ENCODE assay signal across 8 cellular contexts in genomic region chr12:15856097-15856982, GRCh38. TPM values are rescaled to one million over a fixed set of nuclear protein-coding genes. Genes with fewer than 3 reads are reported as not detected.
DNase-seq lines count a peak whose midpoint lies in the region; ATAC-seq and TF ChIP-seq lines count a peak whose summit lies in the region.

No MANE protein-coding gene starts in this region.

- peaks cover 21% of the 10 kb centered on the region for H3K27me3 Mint-ChIP-seq in T-helper 2 cell treated with Interferon-gamma antibody and Interleukin-4, amounts not matched to agents 5 μg/mL and 100 μg/mL, for 36 hours (ENCODE audit: low read depth)

- H3K9me3 ChIP-seq in BE2C (no peaks in the 10 kb centered on the region), mesenchymal stem cell (ENCODE audit: control insufficient read depth, low read length) (no peaks in the 10 kb centered on the region), upper lobe of right lung (no peaks in the 10 kb centered on the region)

- H4K8ac ChIP-seq in mesenchymal stem cell (ENCODE audit: low read length) = no peak overlapping the region

- DNase-seq in BE2C (peak; percentile 36), MV-4-11 (lab: John Stamatoyannopoulos, UW) (peak; percentile 40), mesenchymal stem cell (peak; percentile 78), upper lobe of right lung (no peak), GOT3 (lab: John Stamatoyannopoulos, UW) (no peak)
- DNase-seq in T-helper 2 cell treated with Interferon-gamma antibody and Interleukin-4, amounts not matched to agents 5 μg/mL and 100 μg/mL, for 36 hours (ENCODE audit: low spot score) = peak; percentile 14
- peak; percentile 8 for DNase-seq in effector CD8-positive, alpha-beta T cell (lab: John Stamatoyannopoulos, UW)

- peak overlapping the region in 1 of 2 experiments; percentile 73 for H3K4ac ChIP-seq in mesenchymal stem cell (ENCODE audit: low read depth in 1 of 2, low read length in 2 of 2)

- no peak overlapping the region for H2AFZ ChIP-seq in mesenchymal stem cell (ENCODE audit: low read depth, low read length)

- H2BK15ac ChIP-seq in mesenchymal stem cell (ENCODE audit: low read depth, poor library complexity, severe bottlenecking) = no peak overlapping the region

- no peak overlapping the region for H3K4me3 Mint-ChIP-seq in T-helper 2 cell treated with Interferon-gamma antibody and Interleukin-4, amounts not matched to agents 5 μg/mL and 100 μg/mL, for 36 hours

- H3K79me1 ChIP-seq in mesenchymal stem cell (replicated peaks; ENCODE audit: low read length, poor library complexity, severe bottlenecking) = no peaks in the 10 kb centered on the region

- peak overlapping the region; percentile 41 for H3K27ac ChIP-seq in mesenchymal stem cell (ENCODE audit: low read length, poor library complexity, severe bottlenecking)
- no peak overlapping the region for H3K27ac ChIP-seq in upper lobe of right lung

- peak overlapping the region; percentile 59 to 83 for H2BK12ac ChIP-seq in mesenchymal stem cell (ENCODE audit: low read length in 2 of 2)

- H2BK120ac ChIP-seq in mesenchymal stem cell (ENCODE audit: low read depth, low read length) = no peak overlapping the region

- H3K23ac ChIP-seq in mesenchymal stem cell (ENCODE audit: low read length in 2 of 2) = no peak overlapping the region

- no peaks in the 10 kb centered on the region for H3K27me3 ChIP-seq in BE2C
- no peaks in the 10 kb centered on the region for H3K27me3 ChIP-seq in mesenchymal stem cell (ENCODE audit: control insufficient read depth in 1 of 2, insufficient read depth in 1 of 2, low read length in 2 of 2)
- no peaks in the 10 kb centered on the region for H3K27me3 ChIP-seq in upper lobe of right lung

- H3K4me1 Mint-ChIP-seq in T-helper 2 cell treated with Interferon-gamma antibody and Interleukin-4, amounts not matched to agents 5 μg/mL and 100 μg/mL, for 36 hours (ENCODE audit: low read depth) = no peaks in the 10 kb centered on the region

- WGBS in mesenchymal stem cell = 40% methylated on average over 7 of the region's 8 CpGs

- H3K4me2 ChIP-seq in mesenchymal stem cell (ENCODE audit: low read length, poor library complexity, severe bottlenecking) = no peak overlapping the region

- H2BK5ac ChIP-seq in mesenchymal stem cell (ENCODE audit: low read depth, low read length, poor library complexity, severe bottlenecking) = no peak overlapping the region

- no peaks in the 10 kb centered on the region for H3K36me3 Mint-ChIP-seq in T-helper 2 cell treated with Interferon-gamma antibody and Interleukin-4, amounts not matched to agents 5 μg/mL and 100 μg/mL, for 36 hours (ENCODE audit: low read depth)

- H3K4me3 ChIP-seq in BE2C (ENCODE audit: low read depth, low read length) (no peak overlapping the region), GM12875 (ENCODE audit: low read depth, low read length) (no peak overlapping the region), mesenchymal stem cell (ENCODE audit: insufficient read depth in 1 of 2, low read depth in 1 of 2, low read length in 2 of 2) (no peak overlapping the region), upper lobe of right lung (no peak overlapping the region)

- no peaks in the 10 kb centered on the region for H3K9me3 Mint-ChIP-seq in T-helper 2 cell treated with Interferon-gamma antibody and Interleukin-4, amounts not matched to agents 5 μg/mL and 100 μg/mL, for 36 hours

- H3K4me1 ChIP-seq in BE2C (no peaks in the 10 kb centered on the region), mesenchymal stem cell (ENCODE audit: control insufficient read depth, insufficient read depth, low read depth, low read length) (peaks cover 1% of the 10 kb centered on the region), upper lobe of right lung (no peaks in the 10 kb centered on the region)

- TF ChIP-seq CTCF in BE2C (IDR thresholded peaks at IDR 0.05; ENCODE audit: low read depth, low read length) = peak; percentile 82
- TF ChIP-seq CTCF in GM12875 (IDR thresholded peaks at IDR 0.05; ENCODE audit: borderline replicate concordance, insufficient read depth, low read depth, low read length) = peak; percentile 46; the same call in 1 of the 2 replicates
- peak; percentile 82 for TF ChIP-seq CTCF in upper lobe of right lung (IDR thresholded peaks at IDR 0.05)

- no peak overlapping the region for H3K27ac Mint-ChIP-seq in T-helper 2 cell treated with Interferon-gamma antibody and Interleukin-4, amounts not matched to agents 5 μg/mL and 100 μg/mL, for 36 hours

- ATAC-seq in upper lobe of right lung = peak; percentile 66

- no peak overlapping the region for H3K14ac ChIP-seq in mesenchymal stem cell (ENCODE audit: low read length in 2 of 2)

- H3K36me3 ChIP-seq in BE2C (no peaks in the 10 kb centered on the region), mesenchymal stem cell (ENCODE audit: control insufficient read depth in 1 of 2, insufficient read depth in 2 of 2, low read depth in 1 of 2, low read length in 2 of 2) (no peaks in the 10 kb centered on the region), upper lobe of right lung (no peaks in the 10 kb centered on the region)

- H3K18ac ChIP-seq in mesenchymal stem cell (ENCODE audit: low read depth in 1 of 2, low read length in 2 of 2) = peak overlapping the region in 1 of 2 experiments; percentile 73

- H2AK5ac ChIP-seq in mesenchymal stem cell (ENCODE audit: low read length, severe bottlenecking) = peak overlapping the region; percentile 49

- no peak overlapping the region for H4K91ac ChIP-seq in mesenchymal stem cell (ENCODE audit: low read length)

- intact Hi-C loops in upper lobe of right lung (cut with DNase I) = loop anchor here (5.0 to 10.0 kb wide), 2 partner anchors 264 to 582 kb away; no protein-coding TSS in a partner anchor

- H3K9ac ChIP-seq in mesenchymal stem cell (ENCODE audit: low read length) = peak overlapping the region; percentile 69

RNA-seq across cellular contexts. Expression of gene STRAP, which starts 25.8 kb away (rescaled TPM):
- 201 TPM for polyA plus RNA-seq in BE2C (2012; ENCODE audit: insufficient read depth, insufficient read length, low read depth)
- 205 TPM for polyA plus RNA-seq in mesenchymal stem cell (2013, experiment 1 of 2)
- polyA plus RNA-seq in mesenchymal stem cell (2013, experiment 2 of 2) = 207 TPM
- total RNA-seq in upper lobe of right lung = 68.3 TPM

RNA-seq across cellular contexts. Expression of gene DERA, which starts 54.8 kb away (rescaled TPM):
- polyA plus RNA-seq in BE2C (2012; ENCODE audit: insufficient read depth, insufficient read length, low read depth) = 8.5 TPM
- polyA plus RNA-seq in mesenchymal stem cell (2013, experiment 1 of 2) = 13.8 TPM
- 14.0 TPM for polyA plus RNA-seq in mesenchymal stem cell (2013, experiment 2 of 2)
- total RNA-seq in upper lobe of right lung = 36.6 TPM

Comparison
In these comparisons a context has a peak if more than half of its experiments do, and no peak if none do; other contexts are left out.
1. DNase-seq: peak in BE2C (single experiment), MV-4-11 (single experiment), T-helper 2 cell treated with Interferon-gamma antibody and Interleukin-4, amounts not matched to agents 5 μg/mL and 100 μg/mL, for 36 hours (single experiment), effector CD8-positive, alpha-beta T cell (single experiment) and mesenchymal stem cell (single experiment); none in upper lobe of right lung (single experiment) and GOT3 (single experiment).
2. Peak in every context shown above with its lines, with median percentiles within 50 percentile points of each other: CTCF ChIP-seq.